In the genomic region with DNA sequence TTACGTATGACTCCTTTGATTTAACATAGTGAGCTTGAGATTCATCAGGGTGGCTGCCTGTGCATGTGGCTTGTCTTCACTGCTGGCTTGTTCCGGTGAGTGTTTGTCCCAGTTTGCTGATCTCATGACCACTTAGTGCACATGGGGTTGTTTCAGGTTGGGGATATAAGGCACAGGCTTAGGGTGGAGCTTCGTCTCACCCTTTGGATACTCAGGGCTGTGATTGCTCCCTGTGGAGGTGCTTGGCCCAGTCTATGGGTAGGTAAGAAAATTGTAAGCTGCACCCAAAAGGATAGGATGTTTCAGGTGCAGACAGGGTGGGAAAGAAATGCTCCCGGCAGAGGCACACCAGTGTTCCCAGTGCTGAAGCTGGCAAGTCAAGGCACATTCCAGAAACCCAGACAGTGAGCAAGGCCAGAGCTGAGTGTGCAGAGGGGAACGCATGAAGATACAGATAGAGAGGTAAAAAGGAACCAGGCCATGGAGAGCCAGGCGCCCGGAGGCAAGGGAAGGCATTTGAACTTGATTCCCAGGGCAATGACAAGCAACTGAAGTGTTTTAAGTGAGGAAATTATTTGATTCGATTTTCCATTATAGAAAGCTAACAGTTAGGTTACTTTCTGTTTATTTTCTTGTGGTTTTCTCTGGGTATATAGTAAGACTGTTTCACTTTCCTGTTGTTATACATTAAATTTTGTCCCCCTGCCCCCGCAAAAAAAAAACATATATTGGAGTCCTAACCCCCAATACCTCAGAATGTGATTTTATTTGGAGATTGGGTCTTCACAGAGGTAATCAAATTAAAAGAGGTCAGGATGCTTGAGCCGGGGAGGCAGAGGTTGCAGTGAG, we compare ENCODE assay signal across 14 cellular contexts.
DNase-seq lines count a peak whose midpoint lies in the region; ATAC-seq, FAIRE-seq and TF ChIP-seq lines count a peak whose summit lies in the region.
"Had no signal": no experiment of that assay in that cellular context is flagged by ENCODE, and none has a peak within 500 bp of the region (broad histone marks: within the 10 kb centered on the region; RNA-seq: fewer than 3 reads in every experiment).

No MANE protein-coding gene starts in this region.

- H3K4me2 ChIP-seq in keratinocyte (ENCODE audit: control insufficient read depth, extremely low read depth, insufficient read depth, low read depth, low read length), result peak overlapping the region; percentile 39

- FAIRE-seq in keratinocyte (lab: Jason Lieb, UNC), result peak; percentile 95

- H3K9me3 Mint-ChIP-seq in CD4-positive, CD25-positive, alpha-beta regulatory T cell, result peaks cover 0 to 2% (median 0%) of the 10 kb centered on the region in 7 donors

- H3K27me3 Mint-ChIP-seq in CD4-positive, CD25-positive, alpha-beta regulatory T cell, result no peaks in the 10 kb centered on the region

- H2AFZ ChIP-seq in keratinocyte (ENCODE audit: control insufficient read depth, low read length), result peak overlapping the region; percentile 9

- dilution Hi-C loops in keratinocyte (cut with MboI; ENCODE audit: extremely low pct_ligation_motif_present, low sequenced_read_pairs), result no loop called here

- no peak overlapping the region for H3K27ac ChIP-seq in CD4-positive, CD25-positive, alpha-beta regulatory T cell (ENCODE audit: insufficient read depth, low read length, poor library complexity, severe bottlenecking)
- peak overlapping the region; percentile 66 for H3K27ac ChIP-seq in keratinocyte (ENCODE audit: control insufficient read depth, insufficient read depth, low read length)
- H3K27ac ChIP-seq: cardiac muscle cell, SJCRH30, upper lobe of left lung had no signal

- H3K4me1 ChIP-seq in CD4-positive, CD25-positive, alpha-beta regulatory T cell (ENCODE audit: control insufficient read depth, insufficient read depth, low read length, poor library complexity, severe bottlenecking), result peaks cover 46% of the 10 kb centered on the region
- peaks cover 39% of the 10 kb centered on the region for H3K4me1 ChIP-seq in keratinocyte (ENCODE audit: control insufficient read depth, extremely low read depth, insufficient read depth, low read length)
- H3K4me1 ChIP-seq: SJCRH30 had no signal

- no peaks in the 10 kb centered on the region for H3K79me2 ChIP-seq in keratinocyte (ENCODE audit: control insufficient read depth, insufficient read depth, low read length)

- H3K4me3 Mint-ChIP-seq in CD4-positive, CD25-positive, alpha-beta regulatory T cell, result peak overlapping the region; percentile 46 to 91 (median 73)

- peak overlapping the region; percentile 31 for H3K9ac ChIP-seq in keratinocyte (ENCODE audit: control insufficient read depth, extremely low read depth, insufficient read depth, low read length)

- no peaks in the 10 kb centered on the region for H3K9me1 ChIP-seq in keratinocyte (ENCODE audit: control insufficient read depth, extremely low read depth, insufficient read depth, low read length)

- peak in 1 of 3 donors; percentile 44 for DNase-seq in CD4-positive, CD25-positive, alpha-beta regulatory T cell
- DNase-seq in MG63 (peak; percentile 3), keratinocyte (ENCODE audit: low read depth, low spot score) (peak; percentile 72), HuH-7.5 (ENCODE audit: low spot score) (no peak), AG08396 (ENCODE audit: low spot score) (no peak), Ammon's horn (ENCODE audit: low spot score) (no peak)
- DNase-seq in central memory CD4-positive, alpha-beta T cell, result peak; percentile 16
- DNase-seq: activated CD4-positive, alpha-beta T cell treated with anti-CD3 and anti-CD28 coated beads, Interleukin-2, amount 50 U/mL, for 1 hour; posterior cingulate gyrus; SJCRH30; upper lobe of left lung had no signal

- H3K4me1 Mint-ChIP-seq in CD4-positive, CD25-positive, alpha-beta regulatory T cell, result peaks cover 27 to 55% (median 35%) of the 10 kb centered on the region in 4 donors

- no peaks in the 10 kb centered on the region for H3K27me3 ChIP-seq in CD4-positive, CD25-positive, alpha-beta regulatory T cell (ENCODE audit: control insufficient read depth, insufficient read depth, low read length)
- H3K27me3 ChIP-seq in MG63, result no peaks in the 10 kb centered on the region
- no peaks in the 10 kb centered on the region for H3K27me3 ChIP-seq in keratinocyte (ENCODE audit: control insufficient read depth, extremely low read depth, insufficient read depth, low read length)
- H3K27me3 ChIP-seq: cardiac muscle cell, gastroesophageal sphincter, SJCRH30, upper lobe of left lung had no signal

- no peaks in the 10 kb centered on the region for H3K9me3 ChIP-seq in CD4-positive, CD25-positive, alpha-beta regulatory T cell (ENCODE audit: control insufficient read depth in 2 of 2, low read length in 2 of 2)
- H3K9me3 ChIP-seq in MG63 (no peaks in the 10 kb centered on the region; the same call in 1 of the 2 replicates), keratinocyte (ENCODE audit: control insufficient read depth, low read depth, low read length) (no peaks in the 10 kb centered on the region)
- H3K9me3 ChIP-seq: gastroesophageal sphincter, SJCRH30, upper lobe of left lung had no signal

- H3K36me3 ChIP-seq in CD4-positive, CD25-positive, alpha-beta regulatory T cell (ENCODE audit: control insufficient read depth, insufficient read depth, low read length), result no peaks in the 10 kb centered on the region
- H3K36me3 ChIP-seq in MG63, result no peaks in the 10 kb centered on the region
- H3K36me3 ChIP-seq in keratinocyte (ENCODE audit: control insufficient read depth in 2 of 2, extremely low read depth in 1 of 2, insufficient read depth in 2 of 2, low read length in 2 of 2), result no peaks in the 10 kb centered on the region
- H3K36me3 ChIP-seq: cardiac muscle cell, gastroesophageal sphincter, SJCRH30, upper lobe of left lung had no signal

- H4K20me1 ChIP-seq in keratinocyte (ENCODE audit: control insufficient read depth, extremely low read depth, insufficient read depth, low read length), result no peaks in the 10 kb centered on the region

- H3K4me3 ChIP-seq in CD4-positive, CD25-positive, alpha-beta regulatory T cell (ENCODE audit: low read depth, low read length), result peak overlapping the region; percentile 55
- no peak overlapping the region for H3K4me3 ChIP-seq in MG63
- no peak overlapping the region for H3K4me3 ChIP-seq in keratinocyte (ENCODE audit: control insufficient read depth in 2 of 3, extremely low read depth in 1 of 3, insufficient read depth in 2 of 3, low read depth in 1 of 3, low read length in 3 of 3)
- H3K4me3 ChIP-seq: cardiac muscle cell, gastroesophageal sphincter, SJCRH30, upper lobe of left lung had no signal

- peaks cover 3% of the 10 kb centered on the region for H3K36me3 Mint-ChIP-seq in CD4-positive, CD25-positive, alpha-beta regulatory T cell

- H3K27ac Mint-ChIP-seq in CD4-positive, CD25-positive, alpha-beta regulatory T cell, result peak overlapping the region; percentile 76 to 91 (median 85)

- no peak for TF ChIP-seq CTCF in keratinocyte (optimal IDR thresholded peaks at IDR 0.05 in 1 of 3, IDR thresholded peaks at IDR 0.05 in 1 of 3, conservative IDR thresholded peaks at IDR 0.05 in 1 of 3; ENCODE audit: extremely low read depth in 1 of 3, insufficient read depth in 2 of 3, low read length in 3 of 3)

- ATAC-seq in CD4-positive, CD25-positive, alpha-beta regulatory T cell (ENCODE audit: low read depth in 2 of 2), result peak; percentile 50 to 64
- no peak for ATAC-seq in HG03097 (IDR thresholded peaks at IDR 0.05; ENCODE audit: low FRiP score, unreplicated experiment)

Comparison
In these comparisons a context has a peak if more than half of its experiments do, and no peak if none do; other contexts are left out.
1. DNase-seq: peak in MG63 (single experiment), central memory CD4-positive, alpha-beta T cell (single experiment) and keratinocyte (single experiment); none in HuH-7.5 (single experiment), AG08396 (single experiment) and Ammon's horn (single experiment).